19 cellular contexts compared by ENCODE assay signal in genomic region chr4:90816754-90817153, GRCh38.
"Had no signal": no experiment of that assay in that cellular context is flagged by ENCODE, and none has a peak within 500 bp of the region (broad histone marks: within the 10 kb centered on the region; RNA-seq: fewer than 3 reads in every experiment).

No MANE protein-coding gene starts in this region.

- H3K27me3 ChIP-seq: ascending aorta, brain microvascular endothelial cell, heart left ventricle, spleen, vagina had no signal

- H3K27ac ChIP-seq: ascending aorta, brain microvascular endothelial cell, heart left ventricle, left ventricle myocardium inferior, prostate gland, spleen, thoracic aorta, vagina had no signal

- H3K4me1 ChIP-seq: ascending aorta, heart left ventricle, left ventricle myocardium inferior, prostate gland, spleen, vagina had no signal

- H3K36me3 ChIP-seq: ascending aorta, brain microvascular endothelial cell, heart left ventricle, left ventricle myocardium inferior, prostate gland, thoracic aorta, vagina had no signal

- DNase-seq: activated CD4-positive, alpha-beta T cell treated with anti-CD3 and anti-CD28 coated beads for 48 hours; activated CD8-positive, alpha-beta memory T cell treated with anti-CD3 and anti-CD28 coated beads, Interleukin-2, amount 10 ng/mL, durations not matched to agents 7 days and 5 days; activated CD8-positive, alpha-beta T cell treated with anti-CD3 and anti-CD28 coated beads for 36 hours; activated T-cell treated with anti-CD3 and anti-CD28 coated beads for 4 hours; brain microvascular endothelial cell; caudate nucleus; effector CD4-positive, alpha-beta T cell; heart left ventricle; immature natural killer cell; left ventricle myocardium inferior; natural killer cell; spleen; stimulated activated CD4-positive, alpha-beta T cell treated with anti-CD3 and anti-CD28 coated beads, Interleukin-4, amount 100 ng/mL, for 1 hour; stimulated activated naive CD4-positive, alpha-beta T cell had no signal

- H3K4me3 ChIP-seq: ascending aorta, heart left ventricle, left ventricle myocardium inferior, prostate gland, spleen, thoracic aorta, vagina had no signal

- ATAC-seq: activated CD8-positive, alpha-beta memory T cell treated with anti-CD3 and anti-CD28 coated beads, Interleukin-2, amount 10 ng/mL, durations not matched to agents 7 days and 5 days; activated CD8-positive, alpha-beta T cell treated with anti-CD3 and anti-CD28 coated beads for 36 hours; activated naive CD4-positive, alpha-beta T cell treated with anti-CD3 and anti-CD28 coated beads, Interleukin-2, amount 50 U/mL, for 72 hours; heart left ventricle; natural killer cell had no signal

- H3K9me3 ChIP-seq: ascending aorta, prostate gland, thoracic aorta, vagina had no signal
